Comparison of ENCODE assay signal across 1 cellular context in the genomic region with DNA sequence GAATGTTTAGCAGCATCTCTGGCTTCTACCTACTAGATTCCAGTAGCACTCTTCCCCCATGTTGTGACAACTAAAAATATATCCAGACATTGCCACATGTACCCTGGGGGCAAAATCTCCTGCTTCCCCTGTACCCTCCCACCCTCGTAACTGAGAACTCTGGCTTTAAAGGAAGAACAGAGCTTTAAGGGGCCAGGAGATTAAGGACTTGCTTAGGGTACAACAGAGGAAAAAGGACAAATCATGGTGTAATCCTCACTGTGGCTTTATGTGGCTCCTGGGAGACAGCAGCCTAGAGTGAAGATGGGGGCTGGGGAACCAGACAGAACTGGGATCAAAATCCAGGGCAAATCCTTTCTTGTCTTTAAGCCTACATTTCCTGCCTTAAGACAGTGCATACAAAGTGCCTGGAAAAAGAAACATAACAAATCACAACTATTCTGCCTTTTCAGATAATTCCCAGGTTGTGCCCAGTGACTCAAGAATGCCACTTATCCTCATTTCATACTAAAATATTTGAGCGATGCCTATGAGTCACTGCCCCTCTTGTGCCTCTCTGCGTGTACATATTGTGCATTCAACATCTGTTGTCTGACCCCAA.
TF ChIP-seq lines count a peak whose summit lies in the region.

No MANE protein-coding gene starts in this region.

TF ChIP-seq in GM23338, 12 proteins besides CTCF, POLR2A, EP300 and RAD21 (continued from another document):
- TF ChIP-seq EZH2 (IDR thresholded peaks at IDR 0.05; ENCODE audit: low read depth, unreplicated experiment) (no peak), JUNB (IDR thresholded peaks at IDR 0.05; ENCODE audit: unreplicated experiment) (no peak)
- TF ChIP-seq, protein P1, sequence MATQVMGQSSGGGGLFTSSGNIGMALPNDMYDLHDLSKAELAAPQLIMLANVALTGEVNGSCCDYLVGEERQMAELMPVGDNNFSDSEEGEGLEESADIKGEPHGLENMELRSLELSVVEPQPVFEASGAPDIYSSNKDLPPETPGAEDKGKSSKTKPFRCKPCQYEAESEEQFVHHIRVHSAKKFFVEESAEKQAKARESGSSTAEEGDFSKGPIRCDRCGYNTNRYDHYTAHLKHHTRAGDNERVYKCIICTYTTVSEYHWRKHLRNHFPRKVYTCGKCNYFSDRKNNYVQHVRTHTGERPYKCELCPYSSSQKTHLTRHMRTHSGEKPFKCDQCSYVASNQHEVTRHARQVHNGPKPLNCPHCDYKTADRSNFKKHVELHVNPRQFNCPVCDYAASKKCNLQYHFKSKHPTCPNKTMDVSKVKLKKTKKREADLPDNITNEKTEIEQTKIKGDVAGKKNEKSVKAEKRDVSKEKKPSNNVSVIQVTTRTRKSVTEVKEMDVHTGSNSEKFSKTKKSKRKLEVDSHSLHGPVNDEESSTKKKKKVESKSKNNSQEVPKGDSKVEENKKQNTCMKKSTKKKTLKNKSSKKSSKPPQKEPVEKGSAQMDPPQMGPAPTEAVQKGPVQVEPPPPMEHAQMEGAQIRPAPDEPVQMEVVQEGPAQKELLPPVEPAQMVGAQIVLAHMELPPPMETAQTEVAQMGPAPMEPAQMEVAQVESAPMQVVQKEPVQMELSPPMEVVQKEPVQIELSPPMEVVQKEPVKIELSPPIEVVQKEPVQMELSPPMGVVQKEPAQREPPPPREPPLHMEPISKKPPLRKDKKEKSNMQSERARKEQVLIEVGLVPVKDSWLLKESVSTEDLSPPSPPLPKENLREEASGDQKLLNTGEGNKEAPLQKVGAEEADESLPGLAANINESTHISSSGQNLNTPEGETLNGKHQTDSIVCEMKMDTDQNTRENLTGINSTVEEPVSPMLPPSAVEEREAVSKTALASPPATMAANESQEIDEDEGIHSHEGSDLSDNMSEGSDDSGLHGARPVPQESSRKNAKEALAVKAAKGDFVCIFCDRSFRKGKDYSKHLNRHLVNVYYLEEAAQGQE (IDR thresholded peaks at IDR 0.05; ENCODE audit: unreplicated experiment): no peak
- TF ChIP-seq, protein P2, sequence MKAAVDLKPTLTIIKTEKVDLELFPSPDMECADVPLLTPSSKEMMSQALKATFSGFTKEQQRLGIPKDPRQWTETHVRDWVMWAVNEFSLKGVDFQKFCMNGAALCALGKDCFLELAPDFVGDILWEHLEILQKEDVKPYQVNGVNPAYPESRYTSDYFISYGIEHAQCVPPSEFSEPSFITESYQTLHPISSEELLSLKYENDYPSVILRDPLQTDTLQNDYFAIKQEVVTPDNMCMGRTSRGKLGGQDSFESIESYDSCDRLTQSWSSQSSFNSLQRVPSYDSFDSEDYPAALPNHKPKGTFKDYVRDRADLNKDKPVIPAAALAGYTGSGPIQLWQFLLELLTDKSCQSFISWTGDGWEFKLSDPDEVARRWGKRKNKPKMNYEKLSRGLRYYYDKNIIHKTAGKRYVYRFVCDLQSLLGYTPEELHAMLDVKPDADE (IDR thresholded peaks at IDR 0.05): no peak
